ENCODE assay signal across 29 cellular contexts in the genomic region with DNA sequence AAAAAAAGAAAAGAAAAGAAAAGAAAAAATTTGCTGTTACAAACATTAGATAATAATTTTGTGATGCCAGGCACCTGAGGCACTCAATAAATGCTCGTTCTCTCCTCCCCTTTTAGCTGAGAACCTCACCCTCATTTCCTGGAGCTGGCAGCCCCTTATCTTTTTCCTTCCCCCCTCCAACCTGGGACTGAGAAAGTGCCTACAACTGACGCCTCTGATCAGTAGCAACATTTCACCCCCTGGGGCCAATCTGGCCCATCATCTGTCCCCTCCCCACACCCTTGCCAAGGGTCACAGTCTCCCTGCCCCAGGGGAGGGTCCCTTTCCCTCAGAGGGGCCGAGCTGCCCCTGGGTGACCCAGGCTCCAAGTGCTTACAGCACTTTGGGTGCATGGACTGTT. TPM values are rescaled to one million over a fixed set of nuclear protein-coding genes. Genes with fewer than 3 reads are reported as not detected.
"Had no signal": no experiment of that assay in that cellular context is flagged by ENCODE, and none has a peak within 500 bp of the region (broad histone marks: within the 10 kb centered on the region; RNA-seq: fewer than 3 reads in every experiment).

No MANE protein-coding gene starts in this region.

- ATAC-seq: body of pancreas, left ventricle myocardium superior, natural killer cell, right cardiac atrium had no signal

- H3K79me2 ChIP-seq: parathyroid adenoma had no signal

- H2AFZ ChIP-seq: parathyroid adenoma had no signal

- H3K27ac ChIP-seq: body of pancreas, cardiac muscle cell, parathyroid adenoma, stomach, suprapubic skin, tibial nerve had no signal

- H3K27ac Mint-ChIP-seq: activated CD4-positive, alpha-beta memory T cell treated with anti-CD3 and anti-CD28 coated beads for 36 hours; natural killer cell had no signal

- H3K4me3 Mint-ChIP-seq: activated CD4-positive, alpha-beta memory T cell treated with anti-CD3 and anti-CD28 coated beads for 36 hours; natural killer cell had no signal

- H3K36me3 Mint-ChIP-seq: activated CD4-positive, alpha-beta memory T cell treated with anti-CD3 and anti-CD28 coated beads for 36 hours; natural killer cell had no signal

- H3K4me3 ChIP-seq: body of pancreas, cardiac muscle cell, stomach, suprapubic skin, tibial nerve had no signal

- H3K36me3 ChIP-seq: cardiac muscle cell, stomach, suprapubic skin, tibial nerve had no signal

- FAIRE-seq: endometrium had no signal

- H3K4me1 Mint-ChIP-seq: natural killer cell had no signal

- H3K27me3 ChIP-seq: body of pancreas, cardiac muscle cell, stomach, suprapubic skin, tibial nerve had no signal

- H3K4me1 ChIP-seq: body of pancreas, parathyroid adenoma, suprapubic skin had no signal

- H3K9ac ChIP-seq: parathyroid adenoma had no signal

- DNase-seq: activated CD4-positive, alpha-beta memory T cell treated with anti-CD3 and anti-CD28 coated beads for 36 hours; activated CD4-positive, alpha-beta T cell treated with anti-CD3 and anti-CD28 coated beads for 48 hours; activated gamma-delta T cell; activated naive CD4-positive, alpha-beta T cell treated with anti-CD3 and anti-CD28 coated beads, Interleukin-2, amount 50 U/mL, for 16 hours; activated T-cell treated with anti-CD3 and anti-CD28 coated beads for 4 hours; anterior cingulate cortex; body of pancreas; cortex of kidney; foreskin melanocyte; hippocampal formation; left ventricle myocardium superior; mammary epithelial cell; midbrain; natural killer cell; right cardiac atrium; stimulated activated CD4-positive, alpha-beta T cell treated with anti-CD3 and anti-CD28 coated beads, Interleukin-12 subunit alpha, Interleukin-12 subunit beta, amount 100 ng/mL, for 4 hours; stimulated activated CD4-positive, alpha-beta T cell treated with anti-CD3 and anti-CD28 coated beads, Interleukin-4, amount 100 ng/mL, for 4 hours; stomach; T-helper 9 cell had no signal

- H3K9me3 Mint-ChIP-seq: activated CD4-positive, alpha-beta memory T cell treated with anti-CD3 and anti-CD28 coated beads for 36 hours; natural killer cell had no signal

- H3K9me3 ChIP-seq: stomach, suprapubic skin, tibial nerve had no signal

RNA-seq across cellular contexts. Expression of a gene that starts 12.6 kb away (rescaled TPM):
- total RNA-seq: activated CD4-positive, alpha-beta memory T cell treated with anti-CD3 and anti-CD28 coated beads for 36 hours; body of pancreas; cardiac muscle cell; cerebellum; epithelial cell of proximal tubule; left ventricle myocardium superior; mammary epithelial cell; natural killer cell; pulmonary artery endothelial cell; right cardiac atrium; stomach; suprapubic skin; T-helper 1 cell treated with Interleukin-12 subunit alpha and Interleukin-12 subunit beta and Interleukin-4 antibody, amounts not matched to agents 30 ng/mL and 1 ng/mL, for 36 hours; tibial nerve; urinary bladder had no signal
- polyA plus RNA-seq: cardiac muscle cell, mammary epithelial cell, right cardiac atrium, stomach, urinary bladder had no signal

RNA-seq across cellular contexts. Expression of a gene that starts 27.1 kb away (rescaled TPM):
- total RNA-seq: epithelial cell of proximal tubule had no signal
- polyA plus RNA-seq: cardiac muscle cell had no signal
